17 cellular contexts compared by ENCODE assay signal in the genomic region with DNA sequence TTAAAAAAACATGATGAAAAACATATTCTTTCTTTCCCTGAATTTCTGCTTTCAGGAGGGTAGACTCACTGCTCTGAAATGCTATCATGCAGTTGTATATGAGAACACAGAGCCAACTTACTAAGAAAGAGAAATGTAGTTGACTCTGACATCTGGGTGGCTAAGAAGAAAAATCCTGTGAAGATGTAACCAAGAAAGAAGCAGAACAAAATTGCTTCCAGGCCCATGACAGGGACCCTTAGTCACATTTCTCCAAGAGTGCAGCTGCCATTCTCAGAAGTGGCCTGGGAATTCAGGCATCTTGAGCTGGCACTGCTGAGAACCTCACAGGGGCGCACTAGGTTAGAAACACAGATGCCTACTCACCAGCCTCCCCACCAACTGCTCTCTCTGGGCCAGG.
A peak's percentile ranks its signal among the peaks of the same experiment; 100 is the strongest.
DNase-seq lines count a peak whose midpoint lies in the region; ATAC-seq, FAIRE-seq and TF ChIP-seq lines count a peak whose summit lies in the region.
"Had no signal": no experiment of that assay in that cellular context is flagged by ENCODE, and none has a peak within 500 bp of the region (broad histone marks: within the 10 kb centered on the region; RNA-seq: fewer than 3 reads in every experiment).

No MANE protein-coding gene starts in this region.

- H3K9me3 ChIP-seq in body of pancreas: no peaks in the 10 kb centered on the region
- no peaks in the 10 kb centered on the region for H3K9me3 ChIP-seq in kidney (ENCODE audit: control insufficient read depth in 1 of 2, low read length in 2 of 2)
- H3K9me3 ChIP-seq in stomach: no peaks in the 10 kb centered on the region

- 38 to 67% methylated on average over 1 of the region's 1 CpG for WGBS in body of pancreas, 2 donors
- 79 to 100% (median 89%) methylated on average over 1 of the region's 1 CpG for WGBS in stomach, 5 donors

- H3K36me3 ChIP-seq in body of pancreas (replicated peaks in 1 of 2; ENCODE audit: insufficient read depth in 1 of 2, low read depth in 2 of 2): no peaks in the 10 kb centered on the region
- no peaks in the 10 kb centered on the region for H3K36me3 ChIP-seq in kidney (ENCODE audit: control insufficient read depth in 1 of 2, insufficient read depth in 2 of 2, low read length in 2 of 2)
- H3K36me3 ChIP-seq in stomach: no peaks in the 10 kb centered on the region

- peak; percentile 61 for ATAC-seq in body of pancreas
- ATAC-seq in GM21381 (IDR thresholded peaks at IDR 0.05; ENCODE audit: unreplicated experiment): no peak
- no peak for ATAC-seq in HG02759 (IDR thresholded peaks at IDR 0.05; ENCODE audit: unreplicated experiment)
- ATAC-seq in GM19351 (IDR thresholded peaks at IDR 0.05; ENCODE audit: unreplicated experiment): no peak
- ATAC-seq: activated CD8-positive, alpha-beta memory T cell treated with anti-CD3 and anti-CD28 coated beads, Interleukin-2, amount 10 ng/mL, durations not matched to agents 7 days and 5 days; left lobe of liver; WTC11 had no signal

- TF ChIP-seq CTCF in body of pancreas (IDR thresholded peaks at IDR 0.05) (peak in 1 of 7 experiments; percentile 22), kidney (IDR thresholded peaks at IDR 0.05; ENCODE audit: borderline replicate concordance, extremely low read depth, insufficient read depth) (no peak), stomach (IDR thresholded peaks at IDR 0.05) (no peak)

- peak; percentile 44 for DNase-seq in GM04504 (ENCODE audit: low read depth)
- DNase-seq in body of pancreas: peak; percentile 30 to 65 (median 48)
- DNase-seq in kidney: no peak
- no peak for DNase-seq in stomach
- DNase-seq in globus pallidus (ENCODE audit: low spot score): no peak
- DNase-seq: activated CD8-positive, alpha-beta memory T cell treated with anti-CD3 and anti-CD28 coated beads, Interleukin-2, amount 10 ng/mL, durations not matched to agents 7 days and 5 days; activated naive CD4-positive, alpha-beta T cell; DMS153; NCI-H2029 treated with DMSO at 0.1 percent for 48 hours; NCI-H69; PC-9; stimulated activated naive CD4-positive, alpha-beta T cell had no signal

- no peak for TF ChIP-seq EP300 in stomach (IDR thresholded peaks at IDR 0.05)

- H3K27ac ChIP-seq in body of pancreas: peak overlapping the region; percentile 46 to 72 (median 57)
- H3K27ac ChIP-seq in kidney (ENCODE audit: low read depth in 2 of 2, low read length in 2 of 2): peak overlapping the region; percentile 58 to 69
- H3K27ac ChIP-seq in stomach: peak overlapping the region; percentile 50 to 86 (median 73)
- H3K27ac ChIP-seq: PC-9 had no signal

- H3K27me3 ChIP-seq in body of pancreas (no peaks in the 10 kb centered on the region), stomach (no peaks in the 10 kb centered on the region)

- intact Hi-C loops in body of pancreas (cut with DNase I): no loop called here
- intact Hi-C loops in kidney (cut with DNase I): no loop called here
- intact Hi-C loops in stomach (cut with DNase I; ENCODE audit: low total_unique reads): no loop called here

- FAIRE-seq in kidney (lab: Jason Lieb, UNC): no peak

- no peak overlapping the region for H3K9ac ChIP-seq in kidney (ENCODE audit: low read length in 2 of 2)

- H3K4me3 ChIP-seq in body of pancreas (no peak overlapping the region), kidney (ENCODE audit: low read length in 2 of 2) (no peak overlapping the region), stomach (no peak overlapping the region)
- H3K4me3 ChIP-seq: PC-9 had no signal

- peaks cover 55% of the 10 kb centered on the region for H3K4me1 ChIP-seq in body of pancreas
- peaks cover 25 to 27% of the 10 kb centered on the region in 2 donors for H3K4me1 ChIP-seq in kidney (ENCODE audit: control insufficient read depth in 1 of 2, insufficient read depth in 1 of 2, low read depth in 1 of 2, low read length in 2 of 2)
- H3K4me1 ChIP-seq in stomach: peaks cover 27 to 67% (median 55%) of the 10 kb centered on the region in 4 donors

- TF ChIP-seq POLR2A in body of pancreas (IDR thresholded peaks at IDR 0.05) (no peak), stomach (IDR thresholded peaks at IDR 0.05) (no peak)

Comparison
In these comparisons a context has a peak if more than half of its experiments do, and no peak if none do; other contexts are left out.
1. DNase-seq: peak in GM04504 (single experiment) and body of pancreas (4 of 4); none in kidney (single experiment), stomach (single experiment) and globus pallidus (single experiment).
2. Peak in every context shown above with its lines, with median percentiles within 50 percentile points of each other: H3K27ac ChIP-seq.